Comparison of ENCODE assay signal across 8 cellular contexts in genomic region chr10:110226555-110226925, GRCh38. TPM values are rescaled to one million over a fixed set of nuclear protein-coding genes. Genes with fewer than 3 reads are reported as not detected.
DNase-seq lines count a peak whose midpoint lies in the region; ATAC-seq and TF ChIP-seq lines count a peak whose summit lies in the region.

No MANE protein-coding gene starts in this region.

- TF ChIP-seq CTCF in VCaP (conservative IDR thresholded peaks at IDR 0.05), result no peak
- TF ChIP-seq CTCF in MCF 10A (IDR thresholded peaks at IDR 0.05; ENCODE audit: unreplicated experiment), result no peak

- ATAC-seq in GM21786 (IDR thresholded peaks at IDR 0.05; ENCODE audit: unreplicated experiment) (no peak), HG02571 (IDR thresholded peaks at IDR 0.05; ENCODE audit: unreplicated experiment) (no peak)

- POLR2A ChIA-PET in MCF 10A (lab: Yijun Ruan, JAX), result interaction anchor here (0.6 to 12.0 kb wide), 4 partner anchors 13 to 78 kb away, joined by 3 to 288 read pairs (median 5); partner anchors contain the start of gene MXI1

- CTCF ChIA-PET in MCF 10A (lab: Yijun Ruan, JAX), result interaction anchor here (3.8 kb wide), 1 partner anchor 17 kb away, joined by 24 read pairs; the partner anchor contains the start of gene MXI1

- DNase-seq in GM04504 (ENCODE audit: low read depth) (peak; percentile 72), NCI-H1694 (lab: John Stamatoyannopoulos, UW) (peak; percentile 76), MCF 10A (ENCODE audit: unreplicated experiment) (peak; percentile 90)

- H3K4me3 ChIP-seq in iPS-18c (ENCODE audit: insufficient read depth, low read depth, low read length) (peak overlapping the region; percentile 76), skin epidermis (peak overlapping the region; percentile 53 to 87 (median 75))

- H3K27ac ChIP-seq in VCaP (peak overlapping the region; percentile 82), skin epidermis (peak overlapping the region in 18 of 21 experiments; percentile 68 to 91 (median 78))

- H3K4me3 Mint-ChIP-seq in MCF 10A (ENCODE audit: unreplicated experiment), result peak overlapping the region; percentile 81

- no TSS peak for BruUV-seq in MCF 10A (replicated peaks; lab: Mats Ljungman, UMichigan)

- no peaks in the 10 kb centered on the region for H3K9me3 Mint-ChIP-seq in MCF 10A (ENCODE audit: unreplicated experiment)

- peaks cover 33% of the 10 kb centered on the region for H3K4me1 Mint-ChIP-seq in MCF 10A (ENCODE audit: insufficient read depth, unreplicated experiment)

- intact Hi-C loops in MCF 10A (cut with micrococcal nuclease), result loop anchor here (1.0 to 10.0 kb wide), 4 partner anchors 52 to 342 kb away; no protein-coding TSS in a partner anchor

- H3K27ac Mint-ChIP-seq in MCF 10A (ENCODE audit: low read depth, unreplicated experiment), result peak overlapping the region; percentile 67

- no peaks in the 10 kb centered on the region for H3K27me3 Mint-ChIP-seq in MCF 10A (ENCODE audit: insufficient read depth, unreplicated experiment)

- H3K9me3 ChIP-seq in iPS-18c (ENCODE audit: control insufficient read depth, insufficient read depth, low read length), result no peaks in the 10 kb centered on the region

- H3K36me3 Mint-ChIP-seq in MCF 10A (ENCODE audit: insufficient read depth, unreplicated experiment), result peaks cover 19% of the 10 kb centered on the region

RNA-seq across cellular contexts. Expression of gene MXI1, which starts 19.1 kb away (rescaled TPM):
- 16.9 and 19.5 TPM in 2 replicates for total RNA-seq in MCF 10A (2022)
